In genomic region chr12:82685721-82686222, GRCh38 we compare ENCODE assay signal across 8 cellular contexts. TPM values are rescaled to one million over a fixed set of nuclear protein-coding genes. Genes with fewer than 3 reads are reported as not detected.
A peak's percentile ranks its signal among the peaks of the same experiment; 100 is the strongest.
DNase-seq lines count a peak whose midpoint lies in the region; ATAC-seq and TF ChIP-seq lines count a peak whose summit lies in the region.

No MANE protein-coding gene starts in this region.

- H3K4me3 Mint-ChIP-seq in CD14-positive monocyte = peak overlapping the region; percentile 90 to 100
- peak overlapping the region; percentile 97 for H3K4me3 Mint-ChIP-seq in dendritic cell treated with granulocyte-macrophage colony-stimulating factor and Interleukin-4, amounts not matched to agents 40 ng/mL and 50 ng/mL, for 4 days

- DNase-seq in CD14-positive monocyte (ENCODE audit: low spot score) = peak; percentile 90
- peak; percentile 89 for DNase-seq in NCI-H526 treated with DMSO at 0.1 percent for 48 hours (lab: John Stamatoyannopoulos, UW)
- DNase-seq in activated CD4-positive, alpha-beta T cell treated with anti-CD3 and anti-CD28 coated beads, Interleukin-2, amount 50 U/mL, for 1 hour = peak; percentile 91
- DNase-seq in left lung = peak; percentile 96
- DNase-seq in stimulated activated CD4-positive, alpha-beta T cell treated with anti-CD3 and anti-CD28 coated beads, Interleukin-2, amount 100 ng/mL, for 4 hours (ENCODE audit: low read depth) = peak; percentile 88

- no peaks in the 10 kb centered on the region for H3K36me3 ChIP-seq in left lung

- H3K9me3 ChIP-seq in left lung = no peaks in the 10 kb centered on the region

- H3K27ac Mint-ChIP-seq in CD14-positive monocyte = peak overlapping the region; percentile 92 to 100 (median 98)
- peak overlapping the region; percentile 94 for H3K27ac Mint-ChIP-seq in dendritic cell treated with granulocyte-macrophage colony-stimulating factor and Interleukin-4, amounts not matched to agents 40 ng/mL and 50 ng/mL, for 4 days

- peaks cover 0 to 2% (median 2%) of the 10 kb centered on the region in 3 donors for H3K27me3 Mint-ChIP-seq in CD14-positive monocyte (ENCODE audit: low read depth in 3 of 3)
- H3K27me3 Mint-ChIP-seq in dendritic cell treated with granulocyte-macrophage colony-stimulating factor and Interleukin-4, amounts not matched to agents 40 ng/mL and 50 ng/mL, for 4 days = no peaks in the 10 kb centered on the region

- H3K4me1 Mint-ChIP-seq in CD14-positive monocyte = peaks cover 57% of the 10 kb centered on the region
- H3K4me1 Mint-ChIP-seq in dendritic cell treated with granulocyte-macrophage colony-stimulating factor and Interleukin-4, amounts not matched to agents 40 ng/mL and 50 ng/mL, for 4 days (ENCODE audit: low read depth) = peaks cover 45% of the 10 kb centered on the region

- TF ChIP-seq CTCF in CD14-positive monocyte (IDR thresholded peaks at IDR 0.05) (peak; percentile 91), left lung (IDR thresholded peaks at IDR 0.05) (peak; percentile 76 to 85)

- peaks cover 0 to 2% (median 0%) of the 10 kb centered on the region in 7 donors for H3K9me3 Mint-ChIP-seq in CD14-positive monocyte
- H3K9me3 Mint-ChIP-seq in dendritic cell treated with granulocyte-macrophage colony-stimulating factor and Interleukin-4, amounts not matched to agents 40 ng/mL and 50 ng/mL, for 4 days = no peaks in the 10 kb centered on the region

- peaks cover 0 to 44% of the 10 kb centered on the region in 2 donors for H3K4me1 ChIP-seq in left lung

- H3K36me3 Mint-ChIP-seq in CD14-positive monocyte = peaks cover 3 to 9% of the 10 kb centered on the region in 2 donors
- H3K36me3 Mint-ChIP-seq in dendritic cell treated with granulocyte-macrophage colony-stimulating factor and Interleukin-4, amounts not matched to agents 40 ng/mL and 50 ng/mL, for 4 days (ENCODE audit: low read depth) = peaks cover 23% of the 10 kb centered on the region

- ATAC-seq in GM19395 (IDR thresholded peaks at IDR 0.05; ENCODE audit: unreplicated experiment) (peak; percentile 68), HG03521 (IDR thresholded peaks at IDR 0.05; ENCODE audit: unreplicated experiment) (peak; percentile 64), left lung (peak; percentile 82)

- H3K27ac ChIP-seq in left lung = peak overlapping the region; percentile 95 to 97

- H3K4me3 ChIP-seq in left lung = peak overlapping the region; percentile 90 to 93

- intact Hi-C loops in CD14-positive monocyte (cut with micrococcal nuclease) = loop anchor here in 1 of 2 donors (10.0 kb wide), 1 partner anchor 159 kb away; no protein-coding TSS in a partner anchor
- intact Hi-C loops in dendritic cell treated with granulocyte-macrophage colony-stimulating factor and Interleukin-4, amounts not matched to agents 40 ng/mL and 50 ng/mL, for 4 days (cut with micrococcal nuclease) = loop anchor here (5.0 to 10.0 kb wide), 5 partner anchors 149 to 1139 kb away; partner anchors contain the start of genes CCDC59 and METTL25
- intact Hi-C loops in left lung (cut with DNase I) = no loop called here

- H3K27me3 ChIP-seq in left lung = peaks cover 0 to 6% of the 10 kb centered on the region in 2 donors

RNA-seq across cellular contexts. Expression of gene TMTC2, which starts 0.9 kb away (rescaled TPM):
- 1 to 10 TPM; 2.5 to 3.3 TPM for polyA plus RNA-seq in CD14-positive monocyte
- total RNA-seq in left lung = 10 to 100 TPM; 17.2 to 39.0 TPM

Comparison
In these comparisons a context has a peak if more than half of its experiments do, and no peak if none do; other contexts are left out.
1. Peak in every context shown above with its lines: DNase-seq, ATAC-seq, H3K4me3 ChIP-seq and H3K27ac ChIP-seq.